ENCODE assay signal across 8 cellular contexts in the genomic region with DNA sequence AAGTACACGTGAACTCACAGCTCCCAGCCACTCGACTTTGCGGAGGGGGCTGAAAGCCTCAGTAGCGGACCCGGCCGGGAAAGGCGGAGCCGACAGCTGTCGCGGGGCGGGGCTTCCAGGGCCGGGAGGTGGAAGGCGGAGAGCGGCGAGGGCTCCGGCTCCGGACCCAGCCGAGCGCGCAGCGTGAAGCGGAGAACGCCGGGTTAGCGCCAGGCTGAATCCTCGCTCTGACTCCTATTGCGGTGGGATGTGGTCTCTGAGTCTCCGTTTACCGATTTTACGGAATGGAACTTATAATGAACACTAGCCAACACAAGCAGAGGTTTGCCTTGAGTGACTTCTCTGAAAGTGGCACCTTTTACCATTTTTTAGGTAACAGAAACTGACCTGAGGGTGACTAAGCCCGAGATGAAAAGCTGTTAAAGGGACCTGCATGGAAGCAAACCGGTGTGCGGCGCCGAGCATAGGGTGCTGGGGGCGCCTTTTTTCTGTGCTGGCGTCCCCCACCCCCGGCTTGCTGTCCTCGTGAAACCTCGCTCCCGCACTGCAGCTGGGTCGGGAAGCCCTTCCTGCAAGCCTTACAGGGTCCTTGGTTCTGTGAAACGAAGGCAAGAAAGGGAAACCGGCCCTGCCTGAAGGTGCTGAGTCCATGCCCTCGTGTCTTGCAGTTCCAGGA.
A peak's percentile ranks its signal among the peaks of the same experiment; 100 is the strongest.
DNase-seq lines count a peak whose midpoint lies in the region; TF ChIP-seq lines count a peak whose summit lies in the region.

No MANE protein-coding gene starts in this region.

- TF ChIP-seq CTCF in PC-9 (conservative IDR thresholded peaks at IDR 0.05), result no peak

- H2AK5ac ChIP-seq in mesenchymal stem cell (ENCODE audit: low read length, severe bottlenecking), result no peak overlapping the region

- no peaks in the 10 kb centered on the region for H3K79me1 ChIP-seq in mesenchymal stem cell (replicated peaks; ENCODE audit: low read length, poor library complexity, severe bottlenecking)

- H3F3A ChIP-seq in PC-9 (ENCODE audit: insufficient read depth, low read depth), result no peaks in the 10 kb centered on the region

- H3K4me1 ChIP-seq in PC-9 (replicated peaks; ENCODE audit: insufficient read depth) (no peaks in the 10 kb centered on the region), mesenchymal stem cell (ENCODE audit: control insufficient read depth, insufficient read depth, low read depth, low read length) (peaks cover 5% of the 10 kb centered on the region), stomach smooth muscle (ENCODE audit: control insufficient read depth, insufficient read depth, low read length) (peaks cover 6% of the 10 kb centered on the region)

- intact Hi-C loops in activated CD4-positive, alpha-beta memory T cell treated with anti-CD3 and anti-CD28 coated beads for 36 hours (cut with micrococcal nuclease), result no loop called here
- intact Hi-C loops in PC-9 (cut with micrococcal nuclease; ENCODE audit: unreplicated experiment), result no loop called here

- H3K9ac ChIP-seq in mesenchymal stem cell (ENCODE audit: low read length), result peak overlapping the region; percentile 84
- peak overlapping the region in 1 of 2 donors; percentile 34 for H3K9ac ChIP-seq in stomach smooth muscle (ENCODE audit: low read length in 2 of 2)

- H3K9me3 Mint-ChIP-seq in activated CD4-positive, alpha-beta memory T cell treated with anti-CD3 and anti-CD28 coated beads for 36 hours, result no peaks in the 10 kb centered on the region
- H3K9me3 Mint-ChIP-seq in activated CD4-positive, alpha-beta memory T cell treated with anti-CD3 and anti-CD28 coated beads, Interleukin-2, amount 10 ng/mL, durations not matched to agents 7 days and 5 days, result no peaks in the 10 kb centered on the region

- H3K9me3 ChIP-seq in PC-9 (ENCODE audit: insufficient read depth, low read depth), result no peaks in the 10 kb centered on the region; the same call in 1 of the 2 replicates
- H3K9me3 ChIP-seq in mesenchymal stem cell (ENCODE audit: control insufficient read depth, low read length), result no peaks in the 10 kb centered on the region
- no peaks in the 10 kb centered on the region for H3K9me3 ChIP-seq in stomach smooth muscle (ENCODE audit: control insufficient read depth in 2 of 2, low read length in 2 of 2)

- H4K91ac ChIP-seq in mesenchymal stem cell (ENCODE audit: low read length), result no peak overlapping the region

- H3K27ac Mint-ChIP-seq in activated CD4-positive, alpha-beta memory T cell treated with anti-CD3 and anti-CD28 coated beads for 36 hours, result no peak overlapping the region
- H3K27ac Mint-ChIP-seq in activated CD4-positive, alpha-beta memory T cell treated with anti-CD3 and anti-CD28 coated beads, Interleukin-2, amount 10 ng/mL, durations not matched to agents 7 days and 5 days, result no peak overlapping the region

- no peaks in the 10 kb centered on the region for H3K79me2 ChIP-seq in PC-9 (ENCODE audit: low read depth)

- peak overlapping the region; percentile 23 for H3K4me3 Mint-ChIP-seq in activated CD4-positive, alpha-beta memory T cell treated with anti-CD3 and anti-CD28 coated beads for 36 hours
- no peak overlapping the region for H3K4me3 Mint-ChIP-seq in activated CD4-positive, alpha-beta memory T cell treated with anti-CD3 and anti-CD28 coated beads, Interleukin-2, amount 10 ng/mL, durations not matched to agents 7 days and 5 days

- H3K4me3 ChIP-seq in PC-9 (0 out of 2 replicates have a peak overlapping the region, but pooled peaks have one; percentile 16), mesenchymal stem cell (ENCODE audit: insufficient read depth in 1 of 2, low read depth in 1 of 2, low read length in 2 of 2) (peak overlapping the region in 1 of 2 experiments; percentile 86), stomach smooth muscle (ENCODE audit: low read length in 2 of 2) (peak overlapping the region; percentile 63 to 73)

- H3K36me3 ChIP-seq in PC-9 (ENCODE audit: low read depth) (no peaks in the 10 kb centered on the region), mesenchymal stem cell (ENCODE audit: control insufficient read depth in 1 of 2, insufficient read depth in 2 of 2, low read depth in 1 of 2, low read length in 2 of 2) (no peaks in the 10 kb centered on the region), stomach smooth muscle (ENCODE audit: control insufficient read depth in 2 of 2, insufficient read depth in 2 of 2, low read length in 2 of 2) (no peaks in the 10 kb centered on the region)

- no peak overlapping the region for H3K23ac ChIP-seq in mesenchymal stem cell (ENCODE audit: low read length in 2 of 2)

- no peaks in the 10 kb centered on the region for H3K9me2 ChIP-seq in PC-9 (ENCODE audit: insufficient read depth)

- POLR2A ChIA-PET in activated CD4-positive, alpha-beta memory T cell treated with anti-CD3 and anti-CD28 coated beads for 36 hours (lab: Charles Lee), result no interaction called here
- POLR2A ChIA-PET in activated CD4-positive, alpha-beta memory T cell treated with anti-CD3 and anti-CD28 coated beads, Interleukin-2, amount 10 ng/mL, durations not matched to agents 7 days and 5 days (lab: Charles Lee), result no interaction called here
- POLR2A ChIA-PET in PC-9 (lab: Charles Lee; ENCODE audit: unreplicated experiment), result no interaction called here

- CTCF ChIA-PET in activated CD4-positive, alpha-beta memory T cell treated with anti-CD3 and anti-CD28 coated beads for 36 hours (lab: Charles Lee), result no interaction called here
- CTCF ChIA-PET in activated CD4-positive, alpha-beta memory T cell treated with anti-CD3 and anti-CD28 coated beads, Interleukin-2, amount 10 ng/mL, durations not matched to agents 7 days and 5 days (lab: Charles Lee), result no interaction called here
- CTCF ChIA-PET in PC-9 (lab: Charles Lee), result no interaction called here

- peak overlapping the region; percentile 31; the same call in 1 of the 2 replicates for H2AFZ ChIP-seq in PC-9
- no peak overlapping the region for H2AFZ ChIP-seq in mesenchymal stem cell (ENCODE audit: low read depth, low read length)

- no peak overlapping the region for H3K18ac ChIP-seq in mesenchymal stem cell (ENCODE audit: low read depth in 1 of 2, low read length in 2 of 2)

- no peak overlapping the region for H3K4ac ChIP-seq in mesenchymal stem cell (ENCODE audit: low read depth in 1 of 2, low read length in 2 of 2)

- no peak overlapping the region for H2BK5ac ChIP-seq in mesenchymal stem cell (ENCODE audit: low read depth, low read length, poor library complexity, severe bottlenecking)

- under 1% methylated on average over 39 of the region's 45 CpGs for WGBS in mesenchymal stem cell

- H2BK12ac ChIP-seq in mesenchymal stem cell (ENCODE audit: low read length in 2 of 2), result no peak overlapping the region

- H3K27ac ChIP-seq in PC-9 (no peak overlapping the region), mesenchymal stem cell (ENCODE audit: low read length, poor library complexity, severe bottlenecking) (no peak overlapping the region), stomach smooth muscle (ENCODE audit: low read length) (no peak overlapping the region)

- no TSS peak for BruUV-seq in PC-9 (replicated peaks; lab: Mats Ljungman, UMichigan)

- H3K4me2 ChIP-seq in PC-9 (peak overlapping the region; percentile 64), mesenchymal stem cell (ENCODE audit: low read length, poor library complexity, severe bottlenecking) (peak overlapping the region; percentile 73)

- H3K27me3 ChIP-seq in PC-9 (ENCODE audit: insufficient read depth, low read depth), result peaks cover 56% of the 10 kb centered on the region
- peaks cover 13 to 20% of the 10 kb centered on the region in 2 experiments for H3K27me3 ChIP-seq in mesenchymal stem cell (ENCODE audit: control insufficient read depth in 1 of 2, insufficient read depth in 1 of 2, low read length in 2 of 2)
- H3K27me3 ChIP-seq in stomach smooth muscle (ENCODE audit: control insufficient read depth in 1 of 2, insufficient read depth in 2 of 2, low read length in 2 of 2), result peaks cover 18 to 28% of the 10 kb centered on the region in 2 donors

- H3K36me3 Mint-ChIP-seq in activated CD4-positive, alpha-beta memory T cell treated with anti-CD3 and anti-CD28 coated beads for 36 hours, result no peaks in the 10 kb centered on the region
- no peaks in the 10 kb centered on the region for H3K36me3 Mint-ChIP-seq in activated CD4-positive, alpha-beta memory T cell treated with anti-CD3 and anti-CD28 coated beads, Interleukin-2, amount 10 ng/mL, durations not matched to agents 7 days and 5 days (ENCODE audit: low read depth)

- no peak overlapping the region for H2BK120ac ChIP-seq in mesenchymal stem cell (ENCODE audit: low read depth, low read length)

- peaks cover 9% of the 10 kb centered on the region for H3K4me1 Mint-ChIP-seq in activated CD4-positive, alpha-beta memory T cell treated with anti-CD3 and anti-CD28 coated beads for 36 hours (ENCODE audit: low read depth)
- no peaks in the 10 kb centered on the region for H3K4me1 Mint-ChIP-seq in activated CD4-positive, alpha-beta memory T cell treated with anti-CD3 and anti-CD28 coated beads, Interleukin-2, amount 10 ng/mL, durations not matched to agents 7 days and 5 days

- H2BK15ac ChIP-seq in mesenchymal stem cell (ENCODE audit: low read depth, poor library complexity, severe bottlenecking), result no peak overlapping the region

- H3K27me3 Mint-ChIP-seq in activated CD4-positive, alpha-beta memory T cell treated with anti-CD3 and anti-CD28 coated beads for 36 hours, result peaks cover 37% of the 10 kb centered on the region
- peaks cover 22% of the 10 kb centered on the region for H3K27me3 Mint-ChIP-seq in activated CD4-positive, alpha-beta memory T cell treated with anti-CD3 and anti-CD28 coated beads, Interleukin-2, amount 10 ng/mL, durations not matched to agents 7 days and 5 days

- no peaks in the 10 kb centered on the region for H4K20me1 ChIP-seq in PC-9 (ENCODE audit: insufficient read depth)

- H3K14ac ChIP-seq in mesenchymal stem cell (ENCODE audit: low read length in 2 of 2), result no peak overlapping the region

- DNase-seq in activated CD4-positive, alpha-beta memory T cell treated with anti-CD3 and anti-CD28 coated beads for 36 hours, result peak; percentile 29
- no peak for DNase-seq in activated CD4-positive, alpha-beta memory T cell treated with anti-CD3 and anti-CD28 coated beads, Interleukin-2, amount 10 ng/mL, durations not matched to agents 7 days and 5 days
- DNase-seq in PC-9 (no peak), ecto neural progenitor cell (ENCODE audit: low spot score) (peak; percentile 89), mesenchymal stem cell (no peak), NCI-H2029 (lab: John Stamatoyannopoulos, UW) (no peak), cerebellar cortex (ENCODE audit: low spot score) (no peak)

- no peak overlapping the region for H4K8ac ChIP-seq in mesenchymal stem cell (ENCODE audit: low read length)

Comparison
In these comparisons a context has a peak if more than half of its experiments do, and no peak if none do; other contexts are left out.
1. DNase-seq: peak in activated CD4-positive, alpha-beta memory T cell treated with anti-CD3 and anti-CD28 coated beads for 36 hours (single experiment) and ecto neural progenitor cell (single experiment); none in activated CD4-positive, alpha-beta memory T cell treated with anti-CD3 and anti-CD28 coated beads, Interleukin-2, amount 10 ng/mL, durations not matched to agents 7 days and 5 days (single experiment), PC-9 (0 of 2), mesenchymal stem cell (single experiment), NCI-H2029 (single experiment) and cerebellar cortex (single experiment).